In genomic region chr1:159723188-159723587, GRCh38 we compare ENCODE assay signal across 1 cellular context.
TF ChIP-seq lines count a peak whose summit lies in the region.

No MANE protein-coding gene starts in this region.

TF ChIP-seq in K562, 482 proteins besides CTCF, POLR2A, EP300 and RAD21:
- 0 out of 3 replicates have a peak, but pooled peaks of 1 of the 2 experiments have one; percentile 16 for TF ChIP-seq CBX3 (IDR thresholded peaks at IDR 0.05; ENCODE audit: borderline replicate concordance in 1 of 2, low read length in 2 of 2)
- TF ChIP-seq CBX1 (IDR thresholded peaks at IDR 0.05; ENCODE audit: low read depth): 0 out of 2 replicates have a peak, but pooled peaks have one; percentile 45
- TF ChIP-seq CBX5 (IDR thresholded peaks at IDR 0.05; ENCODE audit: borderline replicate concordance, low read depth): peak; percentile 89; the same call in 1 of the 2 replicates
